In genomic region chr11:46617451-46618314, GRCh38 we compare ENCODE assay signal across 8 cellular contexts. TPM values are rescaled to one million over a fixed set of nuclear protein-coding genes. Genes with fewer than 3 reads are reported as not detected.
DNase-seq lines count a peak whose midpoint lies in the region; ATAC-seq, FAIRE-seq and TF ChIP-seq lines count a peak whose summit lies in the region.

ATG13 (plus strand) TSS chr11:46617553; CDS start chr11:46644292, 26,739 bp downstream.

- TF ChIP-seq EP300 in HepG2 (IDR thresholded peaks at IDR 0.05; ENCODE audit: low read depth in 2 of 2, low read length in 2 of 2) (no peak), HepG2 (CRISPR knock-in tag; IDR thresholded peaks at IDR 0.05; ENCODE audit: borderline replicate concordance) (no peak)

- TF ChIP-seq RAD21 in HepG2 (CRISPR knock-in tag; IDR thresholded peaks at IDR 0.05) = peak; percentile 84

- H3K9ac ChIP-seq in HepG2 (ENCODE audit: insufficient read depth, low read depth, low read length) = peak within 1 kb of the TSS; percentile 100

- no peaks in the 10 kb centered on the region for H3K9me3 Mint-ChIP-seq in activated CD4-positive, alpha-beta T cell treated with anti-CD3 and anti-CD28 coated beads, Interleukin-2, amount 10 ng/mL, durations not matched to agents 7 days and 5 days

- BruUV-seq in HepG2 (replicated peaks; lab: Mats Ljungman, UMichigan) = TSS peak; percentile 80

- H3K4me3 ChIP-seq in AG10803 (ENCODE audit: low read length) = peak within 1 kb of the TSS; percentile 100
- H3K4me3 ChIP-seq in HepG2 (replicated peaks in 1 of 3; ENCODE audit: insufficient read depth in 1 of 3, low read depth in 2 of 3, low read length in 3 of 3) = peak within 1 kb of the TSS; percentile 99 to 100 (median 100)

- TF ChIP-seq CTCF in AG10803 (conservative IDR thresholded peaks at IDR 0.05; ENCODE audit: low read length) (peak; percentile 82), HepG2 (CRISPR knock-in tag; IDR thresholded peaks at IDR 0.05) (peak; percentile 84)

- H3K36me3 Mint-ChIP-seq in activated CD4-positive, alpha-beta T cell treated with anti-CD3 and anti-CD28 coated beads, Interleukin-2, amount 10 ng/mL, durations not matched to agents 7 days and 5 days (ENCODE audit: low read depth) = peaks cover 22% of the 10 kb centered on the region

- ATAC-seq in GM18873 (IDR thresholded peaks at IDR 0.05; ENCODE audit: low FRiP score, unreplicated experiment) (peak; percentile 38), HG03139 (IDR thresholded peaks at IDR 0.05; ENCODE audit: unreplicated experiment) (peak; percentile 34), HepG2 (peak; percentile 78)

- H3K4me1 Mint-ChIP-seq in activated CD4-positive, alpha-beta T cell treated with anti-CD3 and anti-CD28 coated beads, Interleukin-2, amount 10 ng/mL, durations not matched to agents 7 days and 5 days = peaks cover 46% of the 10 kb centered on the region

- H3K9me3 ChIP-seq in HepG2 (ENCODE audit: low read length) = no peaks in the 10 kb centered on the region

- H3K36me3 ChIP-seq in HepG2 (replicated peaks in 1 of 2; ENCODE audit: control insufficient read depth in 1 of 2, insufficient read depth in 2 of 2, low read length in 2 of 2) = peaks cover 2 to 7% of the 10 kb centered on the region in 2 experiments; a peak in 2 of 5 replicates

- intact Hi-C loops in HepG2 (cut with micrococcal nuclease; ENCODE audit: unreplicated experiment) = loop anchor here (1.0 to 5.0 kb wide), 3 partner anchors 23 to 80 kb away; partner anchors contain the start of gene AMBRA1

- in situ Hi-C loops in HepG2 (cut with HindIII; ENCODE audit: extremely low pct_ligation_motif_present, low pct_unique_long_range_greater_than_20kb) = no loop called here

- H3K27ac ChIP-seq in HepG2 (ENCODE audit: extremely low read length, insufficient read depth, low read length) = peak within 1 kb of the TSS; percentile 98

- H3K4me2 ChIP-seq in HepG2 (ENCODE audit: low read depth, low read length) = peak within 1 kb of the TSS; percentile 76

- POLR2A ChIA-PET in activated CD4-positive, alpha-beta T cell treated with anti-CD3 and anti-CD28 coated beads, Interleukin-2, amount 10 ng/mL, durations not matched to agents 7 days and 5 days (lab: Charles Lee) = interaction anchor here (0.6 to 0.7 kb wide), 3 partner anchors 260 to 1181 kb away, joined by 3 to 4 read pairs (median 3); no protein-coding TSS in a partner anchor
- POLR2A ChIA-PET in HepG2 (lab: Yijun Ruan, JAX) = interaction anchor here (1.0 to 2.3 kb wide), 7 partner anchors 19 to 102 kb away, joined by 3 to 11 read pairs (median 4); partner anchors contain the start of genes AMBRA1 and F2

- no peak for FAIRE-seq in HepG2 (lab: Jason Lieb, UNC)

- peak within 1 kb of the TSS; percentile 100 for H3K27ac Mint-ChIP-seq in activated CD4-positive, alpha-beta T cell treated with anti-CD3 and anti-CD28 coated beads, Interleukin-2, amount 10 ng/mL, durations not matched to agents 7 days and 5 days

- WGBS in HepG2 (ENCODE audit: low lambda C conversion rate) = 0% methylated on average over 21 of the region's 52 CpGs

- H3K27me3 ChIP-seq in HepG2 (ENCODE audit: control insufficient read depth in 1 of 2, insufficient read depth in 2 of 2, low read length in 2 of 2) = no peaks in the 10 kb centered on the region; a peak in 1 of 5 replicates

- H3K4me3 Mint-ChIP-seq in activated CD4-positive, alpha-beta T cell treated with anti-CD3 and anti-CD28 coated beads, Interleukin-2, amount 10 ng/mL, durations not matched to agents 7 days and 5 days = peak within 1 kb of the TSS; percentile 89

- H3K79me2 ChIP-seq in HepG2 (ENCODE audit: insufficient read depth, low read length) = peaks cover 37% of the 10 kb centered on the region

- no peaks in the 10 kb centered on the region for H4K20me1 ChIP-seq in HepG2 (ENCODE audit: insufficient read depth, low read length)

- H3K4me1 ChIP-seq in HepG2 (ENCODE audit: insufficient read depth, low read length) = peaks cover 48% of the 10 kb centered on the region

- peak in 1 of 2 experiments; percentile 45; a peak in 1 of 4 replicates for TF ChIP-seq POLR2A in HepG2 (IDR thresholded peaks at IDR 0.05; ENCODE audit: insufficient read depth in 1 of 2, low read depth in 2 of 2, low read length in 2 of 2)

- peak within 1 kb of the TSS; percentile 77 for H2AFZ ChIP-seq in HepG2 (ENCODE audit: low read length)

- no peaks in the 10 kb centered on the region for H3K27me3 Mint-ChIP-seq in activated CD4-positive, alpha-beta T cell treated with anti-CD3 and anti-CD28 coated beads, Interleukin-2, amount 10 ng/mL, durations not matched to agents 7 days and 5 days

- peak; percentile 78 for DNase-seq in AG10803 (ENCODE audit: low read depth)
- peak; percentile 77 for DNase-seq in NCI-H345 treated with DMSO at 0.1 percent for 48 hours (lab: John Stamatoyannopoulos, UW; ENCODE audit: unreplicated experiment)
- DNase-seq in activated CD4-positive, alpha-beta T cell treated with anti-CD3 and anti-CD28 coated beads, Interleukin-2, amount 10 ng/mL, durations not matched to agents 7 days and 5 days = peak; percentile 87
- peak; percentile 72 for DNase-seq in dedifferentiated amniotic fluid mesenchymal stem cell (ENCODE audit: extremely low spot score)
- DNase-seq in HepG2 (ENCODE audit: low spot score) = peak; percentile 66
- peak; percentile 71 to 75 for DNase-seq in stimulated activated CD4-positive, alpha-beta T cell treated with anti-CD3 and anti-CD28 coated beads, Interleukin-2, amount 100 ng/mL, for 48 hours

- CTCF ChIA-PET in activated CD4-positive, alpha-beta T cell treated with anti-CD3 and anti-CD28 coated beads, Interleukin-2, amount 10 ng/mL, durations not matched to agents 7 days and 5 days (lab: Charles Lee) = interaction anchor here (0.5 to 2.6 kb wide), 18 partner anchors 10 to 907 kb away, joined by 3 to 8 read pairs (median 3); partner anchors contain the start of gene AMBRA1
- CTCF ChIA-PET in HepG2 (lab: Yijun Ruan, JAX; ENCODE audit: low intra/inter-chr PET ratio, low total read pairs) = no interaction called here

TF ChIP-seq in HepG2, 621 proteins besides CTCF, POLR2A, EP300 and RAD21 (continues in another document):
- no peak for TF ChIP-seq SYNCRIP (IDR thresholded peaks at IDR 0.05; ENCODE audit: insufficient read depth, low read depth, low read length)
- peak; percentile 46 for TF ChIP-seq ZNF781 (CRISPR knock-in tag; IDR thresholded peaks at IDR 0.05; ENCODE audit: borderline replicate concordance, not compliant biosample characterization)
- TF ChIP-seq GZF1 (CRISPR knock-in tag; IDR thresholded peaks at IDR 0.05) = no peak
- TF ChIP-seq, protein P1, sequence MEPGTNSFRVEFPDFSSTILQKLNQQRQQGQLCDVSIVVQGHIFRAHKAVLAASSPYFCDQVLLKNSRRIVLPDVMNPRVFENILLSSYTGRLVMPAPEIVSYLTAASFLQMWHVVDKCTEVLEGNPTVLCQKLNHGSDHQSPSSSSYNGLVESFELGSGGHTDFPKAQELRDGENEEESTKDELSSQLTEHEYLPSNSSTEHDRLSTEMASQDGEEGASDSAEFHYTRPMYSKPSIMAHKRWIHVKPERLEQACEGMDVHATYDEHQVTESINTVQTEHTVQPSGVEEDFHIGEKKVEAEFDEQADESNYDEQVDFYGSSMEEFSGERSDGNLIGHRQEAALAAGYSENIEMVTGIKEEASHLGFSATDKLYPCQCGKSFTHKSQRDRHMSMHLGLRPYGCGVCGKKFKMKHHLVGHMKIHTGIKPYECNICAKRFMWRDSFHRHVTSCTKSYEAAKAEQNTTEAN (CRISPR knock-in tag; conservative IDR thresholded peaks at IDR 0.05) = no peak
- TF ChIP-seq ZNF44 (CRISPR knock-in tag; IDR thresholded peaks at IDR 0.05) = no peak
- no peak for TF ChIP-seq SRSF4 (IDR thresholded peaks at IDR 0.05; ENCODE audit: low read depth, low read length, poor library complexity, severe bottlenecking)
- TF ChIP-seq SAP130 (CRISPR knock-in tag; IDR thresholded peaks at IDR 0.05; ENCODE audit: low read depth) = peak; percentile 78; the same call in 1 of the 2 replicates
- TF ChIP-seq MTA3 (CRISPR knock-in tag; IDR thresholded peaks at IDR 0.05) = 0 out of 2 replicates have a peak, but pooled peaks have one; percentile 43
- no peak; the same call in 1 of the 2 replicates for TF ChIP-seq ZNF335 (CRISPR knock-in tag; IDR thresholded peaks at IDR 0.05)
- TF ChIP-seq JDP2 (CRISPR knock-in tag; IDR thresholded peaks at IDR 0.05; ENCODE audit: borderline replicate concordance) = no peak
- peak; percentile 82; the same call in 1 of the 2 replicates for TF ChIP-seq EED (CRISPR knock-in tag; IDR thresholded peaks at IDR 0.05)

RNA-seq across cellular contexts. Expression of gene ATG13, which starts in this region (rescaled TPM):
- total RNA-seq in activated CD4-positive, alpha-beta T cell treated with anti-CD3 and anti-CD28 coated beads, Interleukin-2, amount 10 ng/mL, durations not matched to agents 7 days and 5 days = 10 to 100 TPM; 56.8 to 62.1 TPM
- 55.0 and 61.8 TPM in 2 replicates for total RNA-seq in HepG2 (2016; rRNA removed; fragmentation: Illumina TruSeq; extraction: Trizol)
- total RNA-seq in HepG2 (2016; cell fraction: cytosol; rRNA removed; fragmentation: Illumina TruSeq; extraction: Trizol; ENCODE audit: low read depth) = 13.7 and 14.5 TPM in 2 replicates
- total RNA-seq in HepG2 (2016; cell fraction: insoluble cytoplasmic fraction; rRNA removed; fragmentation: Illumina TruSeq; extraction: Trizol) = 58.5 and 64.2 TPM in 2 replicates
- 46.2 and 49.5 TPM in 2 replicates for total RNA-seq in HepG2 (2016; cell fraction: membrane; rRNA removed; fragmentation: Illumina TruSeq; extraction: Trizol)
- total RNA-seq in HepG2 (2016; cell fraction: nucleus; rRNA removed; fragmentation: Illumina TruSeq; extraction: Trizol) = 30.0 and 38.4 TPM in 2 replicates
- polyA plus RNA-seq in HepG2 (2011; rRNA removed) = 76.3 and 77.3 TPM in 2 replicates
- polyA plus RNA-seq in HepG2 (2011; cell fraction: cytosol; rRNA removed) = 56.1 and 62.7 TPM in 2 replicates
- polyA plus RNA-seq in HepG2 (2011; cell fraction: nucleus; rRNA removed) = 84.0 and 100 TPM in 2 replicates
- 38.3 and 43.7 TPM in 2 replicates for polyA plus RNA-seq in HepG2 (2012)
- polyA plus RNA-seq in HepG2 (2016; cell fraction: cytosol; fragmentation: Illumina TruSeq; extraction: Trizol; ENCODE audit: low read depth) = 10.8 and 11.5 TPM in 2 replicates
- polyA plus RNA-seq in HepG2 (2016; cell fraction: insoluble cytoplasmic fraction; fragmentation: Illumina TruSeq; extraction: Trizol; ENCODE audit: low read depth) = 62.7 and 66.3 TPM in 2 replicates
- polyA plus RNA-seq in HepG2 (2016; cell fraction: membrane; fragmentation: Illumina TruSeq; extraction: Trizol; ENCODE audit: low read depth) = 31.9 and 39.2 TPM in 2 replicates
- polyA plus RNA-seq in HepG2 (2016; cell fraction: nucleus; fragmentation: Illumina TruSeq; extraction: Trizol; ENCODE audit: insufficient read depth, low read depth) = 48.8 and 53.2 TPM in 2 replicates
- polyA minus RNA-seq in HepG2 (2011; rRNA and poly(A)+ RNA removed; ENCODE audit: low replicate concordance) = 156 and 179 TPM in 2 replicates
- 39.7 and 48.5 TPM in 2 replicates for polyA minus RNA-seq in HepG2 (2011; cell fraction: cytosol; rRNA and poly(A)+ RNA removed)
- 55.7 and 65.5 TPM in 2 replicates for polyA minus RNA-seq in HepG2 (2011; cell fraction: nucleus; rRNA and poly(A)+ RNA removed)

Comparison
In these comparisons a context has a peak if more than half of its experiments do, and no peak if none do; other contexts are left out.
1. Peak in every context shown above with its lines: DNase-seq, ATAC-seq, H3K4me3 ChIP-seq and H3K27ac ChIP-seq.